Comparison of ENCODE assay signal across 8 cellular contexts in the genomic region with DNA sequence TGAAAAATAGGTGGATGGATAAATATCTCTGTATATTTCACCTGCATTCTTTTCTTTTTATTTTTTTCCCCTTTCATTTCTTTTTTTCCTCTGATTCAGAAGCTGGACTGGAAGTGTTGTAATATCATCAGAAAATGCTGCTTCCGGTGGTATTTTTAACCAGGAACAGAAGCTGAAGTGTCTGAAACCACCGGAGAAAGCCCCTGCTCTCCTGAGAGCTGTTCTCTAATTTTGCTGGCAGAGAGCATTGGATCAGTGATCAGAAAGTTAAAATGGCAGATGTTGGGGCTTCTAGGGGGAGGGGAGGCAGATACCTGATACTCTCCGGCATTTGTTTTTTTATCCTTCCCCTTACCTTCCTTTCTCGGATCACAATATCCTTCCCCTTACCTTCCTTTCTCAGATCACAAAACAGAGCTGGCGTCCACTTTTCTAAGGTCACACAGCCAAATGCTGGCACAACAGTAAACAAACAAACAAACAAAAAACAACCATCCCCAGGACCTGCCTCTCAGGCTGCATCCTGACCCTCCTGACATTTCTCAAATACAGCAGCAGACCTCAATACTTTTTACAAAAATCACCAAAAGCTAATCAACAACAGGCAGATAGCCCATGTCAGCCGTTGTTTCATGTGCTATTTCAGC.
DNase-seq lines count a peak whose midpoint lies in the region; ATAC-seq and TF ChIP-seq lines count a peak whose summit lies in the region.

No MANE protein-coding gene starts in this region.

- no peaks in the 10 kb centered on the region for H3K79me2 ChIP-seq in OCI-LY3 (ENCODE audit: low read length)

- H3K4me3 Mint-ChIP-seq in nephron progenitor cell = peak overlapping the region; percentile 84

- peak overlapping the region; percentile 99 for H3K27ac Mint-ChIP-seq in nephron progenitor cell

- H3K27me3 Mint-ChIP-seq in nephron progenitor cell (ENCODE audit: low read depth, poor library complexity) = no peaks in the 10 kb centered on the region

- peak overlapping the region; percentile 91 for H3K4me2 ChIP-seq in OCI-LY3 (ENCODE audit: low read length)

- ATAC-seq in GM21447 (IDR thresholded peaks at IDR 0.05; ENCODE audit: unreplicated experiment) = peak; percentile 34

- peaks cover 5% of the 10 kb centered on the region for H3K9me3 Mint-ChIP-seq in nephron progenitor cell

- no peaks in the 10 kb centered on the region for H4K20me1 ChIP-seq in OCI-LY3 (ENCODE audit: insufficient read depth, low read length)

- H3K36me3 ChIP-seq in OCI-LY3 (replicated peaks; ENCODE audit: low read depth, low read length) = no peaks in the 10 kb centered on the region

- H3K4me3 ChIP-seq in OCI-LY3 (ENCODE audit: low read length) = peak overlapping the region; percentile 72

- H3K36me3 Mint-ChIP-seq in nephron progenitor cell (ENCODE audit: low read depth) = peaks cover 5% of the 10 kb centered on the region

- no peaks in the 10 kb centered on the region for H3K9me3 ChIP-seq in OCI-LY3 (ENCODE audit: insufficient read depth, low read length)

- peaks cover 83% of the 10 kb centered on the region for H3K4me1 Mint-ChIP-seq in nephron progenitor cell

- H2AFZ ChIP-seq in OCI-LY3 (ENCODE audit: low read depth, low read length) = peak overlapping the region; percentile 79

- H3K9ac ChIP-seq in OCI-LY3 (ENCODE audit: low read length) = peak overlapping the region; percentile 70

- no peaks in the 10 kb centered on the region for H3K27me3 ChIP-seq in OCI-LY3 (ENCODE audit: low read depth, low read length)

- H3K4me1 ChIP-seq in OCI-LY3 (ENCODE audit: low read length) = peaks cover 65% of the 10 kb centered on the region

- peak; percentile 54 for DNase-seq in CD1c-positive myeloid dendritic cell (ENCODE audit: extremely low spot score)
- DNase-seq in dermis microvascular lymphatic vessel endothelial cell (ENCODE audit: low read depth in 2 of 2) = peak; percentile 58 to 65
- no peak for DNase-seq in nephron progenitor cell
- DNase-seq in central memory CD4-positive, alpha-beta T cell = no peak
- no peak for DNase-seq in T-helper 9 cell
- DNase-seq in NCI-H128 (lab: John Stamatoyannopoulos, UW; ENCODE audit: unreplicated experiment) = no peak

- H3K27ac ChIP-seq in OCI-LY3 (ENCODE audit: low read length) = peak overlapping the region; percentile 79

- TF ChIP-seq CTCF in OCI-LY3 (IDR thresholded peaks at IDR 0.05; ENCODE audit: low read depth, low read length) (no peak), nephron progenitor cell (IDR thresholded peaks at IDR 0.05) (no peak)

Comparison
In these comparisons a context has a peak if more than half of its experiments do, and no peak if none do; other contexts are left out.
1. DNase-seq: peak in CD1c-positive myeloid dendritic cell (single experiment) and dermis microvascular lymphatic vessel endothelial cell (2 of 2); none in nephron progenitor cell (single experiment), central memory CD4-positive, alpha-beta T cell (single experiment), T-helper 9 cell (single experiment) and NCI-H128 (single experiment).